In genomic region chr13:110061270-110061669, GRCh38 we compare ENCODE assay signal across 1 cellular context.
TF ChIP-seq lines count a peak whose summit lies in the region.

No MANE protein-coding gene starts in this region.

TF ChIP-seq in HepG2, 621 proteins besides CTCF, POLR2A, EP300 and RAD21 (continued from another document):
- TF ChIP-seq ZNF318 (CRISPR knock-in tag; IDR thresholded peaks at IDR 0.05): no peak
- TF ChIP-seq HCFC1 (IDR thresholded peaks at IDR 0.05; ENCODE audit: low read depth, low read length): no peak
- no peak for TF ChIP-seq TFE3 (CRISPR knock-in tag; IDR thresholded peaks at IDR 0.05)
- no peak for TF ChIP-seq HNRNPH1 (optimal IDR thresholded peaks at IDR 0.05; ENCODE audit: low read depth, low read length)
- no peak for TF ChIP-seq RBFOX2 (IDR thresholded peaks at IDR 0.05; ENCODE audit: low read depth, low read length)
- TF ChIP-seq RFX5 (IDR thresholded peaks at IDR 0.05; ENCODE audit: low read depth, low read length): no peak
- TF ChIP-seq ZNF317 (CRISPR knock-in tag; IDR thresholded peaks at IDR 0.05): no peak
- TF ChIP-seq ZNF432 (CRISPR knock-in tag; IDR thresholded peaks at IDR 0.05; ENCODE audit: borderline replicate concordance): no peak
- TF ChIP-seq ZNF136 (CRISPR knock-in tag; IDR thresholded peaks at IDR 0.05; ENCODE audit: low read depth): no peak
- no peak for TF ChIP-seq PLRG1 (conservative IDR thresholded peaks at IDR 0.05)
